9 cellular contexts compared by ENCODE assay signal in genomic region chr11:33733978-33734377, GRCh38. TPM values are rescaled to one million over a fixed set of nuclear protein-coding genes. Genes with fewer than 3 reads are reported as not detected.
DNase-seq lines count a peak whose midpoint lies in the region; ATAC-seq and TF ChIP-seq lines count a peak whose summit lies in the region.
"Had no signal": no experiment of that assay in that cellular context is flagged by ENCODE, and none has a peak within 500 bp of the region (broad histone marks: within the 10 kb centered on the region; RNA-seq: fewer than 3 reads in every experiment).

No MANE protein-coding gene starts in this region.

- ATAC-seq in CD4-positive, alpha-beta T cell (ENCODE audit: poor library complexity), result no peak
- ATAC-seq in GM21390 (IDR thresholded peaks at IDR 0.05; ENCODE audit: unreplicated experiment), result no peak
- ATAC-seq in sciatic nerve, result no peak
- no peak for ATAC-seq in GM21381 (IDR thresholded peaks at IDR 0.05; ENCODE audit: unreplicated experiment)

- peak overlapping the region; percentile 94 for H3K4me3 Mint-ChIP-seq in CD4-positive, alpha-beta T cell
- peak overlapping the region; percentile 90 for H3K4me3 Mint-ChIP-seq in nephron progenitor cell

- H3K27me3 Mint-ChIP-seq in CD4-positive, alpha-beta T cell, result no peaks in the 10 kb centered on the region
- H3K27me3 Mint-ChIP-seq in nephron progenitor cell (ENCODE audit: low read depth, poor library complexity), result peaks cover 3% of the 10 kb centered on the region

- H3K4me1 ChIP-seq in MM.1S (ENCODE audit: low read length) (peaks cover 25% of the 10 kb centered on the region), colonic mucosa (peaks cover 10% of the 10 kb centered on the region)

- no peak overlapping the region; the same call in 1 of the 2 replicates for H3K9ac ChIP-seq in MM.1S (ENCODE audit: low read length)
- H3K9ac ChIP-seq in colonic mucosa (ENCODE audit: low read depth in 2 of 2, low read length in 2 of 2), result peak overlapping the region in 1 of 2 donors; percentile 12

- POLR2A ChIA-PET in CD4-positive, alpha-beta T cell (lab: Charles Lee), result interaction anchor here (1.9 kb wide), 1 partner anchor 9 kb away, joined by 8 read pairs; no protein-coding TSS in a partner anchor

- no peaks in the 10 kb centered on the region for H3K9me2 ChIP-seq in MM.1S (replicated peaks; ENCODE audit: insufficient read depth, low read length)

- H3K79me2 ChIP-seq in MM.1S (ENCODE audit: low read length), result peaks cover 64% of the 10 kb centered on the region

- intact Hi-C loops in CD4-positive, alpha-beta T cell (cut with DNase I, micrococcal nuclease), result loop anchor here in 1 of 2 experiments (1.0 to 10.0 kb wide), 3 partner anchors 32 to 709 kb away; partner anchors contain the start of gene HIPK3
- intact Hi-C loops in colonic mucosa (cut with DNase I), result no loop called here
- intact Hi-C loops in sciatic nerve (cut with DNase I), result no loop called here

- no peak overlapping the region for H3K27ac ChIP-seq in CD4-positive, alpha-beta T cell (ENCODE audit: low read depth, low read length)
- no peak overlapping the region for H3K27ac ChIP-seq in MM.1S (ENCODE audit: low read length)
- peak overlapping the region; percentile 93 for H3K27ac ChIP-seq in colonic mucosa

- peaks cover 52% of the 10 kb centered on the region for H3K4me1 Mint-ChIP-seq in CD4-positive, alpha-beta T cell (ENCODE audit: low read depth)
- peaks cover 60% of the 10 kb centered on the region for H3K4me1 Mint-ChIP-seq in nephron progenitor cell

- H3K27ac Mint-ChIP-seq in CD4-positive, alpha-beta T cell, result no peak overlapping the region
- no peak overlapping the region for H3K27ac Mint-ChIP-seq in nephron progenitor cell

- CTCF ChIA-PET in CD4-positive, alpha-beta T cell (lab: Charles Lee), result interaction anchor here (1.6 kb wide), 1 partner anchor 8 kb away, joined by 3 read pairs; no protein-coding TSS in a partner anchor

- H3K27me3 ChIP-seq in CD4-positive, alpha-beta T cell (ENCODE audit: control insufficient read depth, insufficient read depth, low read length), result no peaks in the 10 kb centered on the region
- H3K27me3 ChIP-seq in MM.1S (replicated peaks; ENCODE audit: insufficient read depth, low read length) (no peaks in the 10 kb centered on the region), colonic mucosa (no peaks in the 10 kb centered on the region)

- H3K4me3 ChIP-seq in MM.1S (ENCODE audit: low read length) (peak overlapping the region; percentile 80), colonic mucosa (peak overlapping the region; percentile 90)

- H3K9me3 Mint-ChIP-seq in CD4-positive, alpha-beta T cell, result no peaks in the 10 kb centered on the region
- peaks cover 13% of the 10 kb centered on the region for H3K9me3 Mint-ChIP-seq in nephron progenitor cell

- no peak for TF ChIP-seq CTCF in CD4-positive, alpha-beta T cell (IDR thresholded peaks at IDR 0.05)
- no peak for TF ChIP-seq CTCF in MM.1S (IDR thresholded peaks at IDR 0.05; ENCODE audit: low read length)
- TF ChIP-seq CTCF in colonic mucosa (IDR thresholded peaks at IDR 0.05), result no peak
- TF ChIP-seq CTCF in nephron progenitor cell (IDR thresholded peaks at IDR 0.05), result no peak

- DNase-seq in CD4-positive, alpha-beta T cell, result no peak
- DNase-seq in MM.1S (no peak), colonic mucosa (no peak), nephron progenitor cell (no peak), sciatic nerve (ENCODE audit: low spot score) (no peak)
- DNase-seq in activated CD4-positive, CD25-positive, alpha-beta regulatory T cell (lab: John Stamatoyannopoulos, UW), result no peak
- DNase-seq: activated CD8-positive, alpha-beta memory T cell treated with anti-CD3 and anti-CD28 coated beads, Interleukin-2, amount 50 U/mL, for 48 hours had no signal

- peak overlapping the region; percentile 92 for H3K4me2 ChIP-seq in MM.1S (ENCODE audit: low read depth, low read length)

- peaks cover 3% of the 10 kb centered on the region for H3K36me3 Mint-ChIP-seq in CD4-positive, alpha-beta T cell (ENCODE audit: low read depth)
- H3K36me3 Mint-ChIP-seq in nephron progenitor cell (ENCODE audit: low read depth), result peaks cover 45% of the 10 kb centered on the region

- peaks cover 22% of the 10 kb centered on the region for H3F3A ChIP-seq in MM.1S (ENCODE audit: insufficient read depth, low read length)

- H2AFZ ChIP-seq in MM.1S (ENCODE audit: low read length), result no peak overlapping the region

- H3K36me3 ChIP-seq in MM.1S (replicated peaks; ENCODE audit: insufficient read depth, low read length) (peaks cover 20% of the 10 kb centered on the region; the same call in 1 of the 2 replicates), colonic mucosa (no peaks in the 10 kb centered on the region)

- H3K9me3 ChIP-seq in CD4-positive, alpha-beta T cell (ENCODE audit: control insufficient read depth, low read length), result no peaks in the 10 kb centered on the region
- H3K9me3 ChIP-seq in MM.1S (replicated peaks; ENCODE audit: insufficient read depth, low read length) (no peaks in the 10 kb centered on the region), colonic mucosa (no peaks in the 10 kb centered on the region)

- H4K20me1 ChIP-seq in MM.1S (ENCODE audit: insufficient read depth, low read length), result peaks cover 23% of the 10 kb centered on the region

RNA-seq across cellular contexts. Expression of gene CD59, which starts 2.2 kb away (rescaled TPM):
- 10 to 100 TPM; 35.2 to 37.8 TPM for total RNA-seq in CD4-positive, alpha-beta T cell
- total RNA-seq in colonic mucosa, result 100 to 1,000 TPM; 268 to 399 TPM
- 679 TPM for total RNA-seq in sciatic nerve

RNA-seq across cellular contexts. Expression of gene C11orf91, which starts 33.4 kb away (rescaled TPM):
- under 1 TPM in 1 of 2 experiments, not detected in 1; 0.45 TPM for total RNA-seq in CD4-positive, alpha-beta T cell
- total RNA-seq in colonic mucosa (not detected), sciatic nerve (not detected)

RNA-seq across cellular contexts. Expression of gene FBXO3, which starts 40.3 kb away (rescaled TPM):
- 10 to 100 TPM; 62.0 to 63.4 TPM for total RNA-seq in CD4-positive, alpha-beta T cell
- total RNA-seq in colonic mucosa (10 to 100 TPM; 30.0 to 36.9 TPM), sciatic nerve (39.2 TPM)

Comparison
In these comparisons a context has a peak if more than half of its experiments do, and no peak if none do; other contexts are left out.
1. RNA of gene CD59, which starts 2.2 kb away (total RNA-seq): 679 TPM in sciatic nerve (single experiment) and 268 to 399 TPM in colonic mucosa; 35.2 to 37.8 TPM in CD4-positive, alpha-beta T cell; every median in the first group is over 4 times any median in the second.